9 cellular contexts compared by ENCODE assay signal in genomic region chr19:35755550-35756371, GRCh38. TPM values are rescaled to one million over a fixed set of nuclear protein-coding genes. Genes with fewer than 3 reads are reported as not detected.
DNase-seq lines count a peak whose midpoint lies in the region; ATAC-seq and TF ChIP-seq lines count a peak whose summit lies in the region.
"Had no signal": no experiment of that assay in that cellular context is flagged by ENCODE, and none has a peak within 500 bp of the region (broad histone marks: within the 10 kb centered on the region; RNA-seq: fewer than 3 reads in every experiment).

No MANE protein-coding gene starts in this region.

- H3K4me3 ChIP-seq in upper lobe of left lung = peak overlapping the region in 3 of 4 donors; percentile 25 to 99 (median 45)

- peak; percentile 39 for ATAC-seq in esophagus mucosa
- peak in 1 of 2 donors; percentile 72 for ATAC-seq in upper lobe of left lung (ENCODE audit: low FRiP score in 2 of 2)

- peaks cover 23% of the 10 kb centered on the region for H3K36me3 Mint-ChIP-seq in activated CD4-positive, alpha-beta memory T cell treated with anti-CD3 and anti-CD28 coated beads, Interleukin-2, amount 10 ng/mL, durations not matched to agents 7 days and 5 days (ENCODE audit: low read depth)
- peaks cover 20% of the 10 kb centered on the region for H3K36me3 Mint-ChIP-seq in nephron (ENCODE audit: low read depth)

- no peak overlapping the region for H3K27ac Mint-ChIP-seq in activated CD4-positive, alpha-beta memory T cell treated with anti-CD3 and anti-CD28 coated beads, Interleukin-2, amount 10 ng/mL, durations not matched to agents 7 days and 5 days
- H3K27ac Mint-ChIP-seq in nephron = peak overlapping the region; percentile 80 to 97 (median 95)

- CTCF ChIA-PET in activated CD4-positive, alpha-beta memory T cell treated with anti-CD3 and anti-CD28 coated beads, Interleukin-2, amount 10 ng/mL, durations not matched to agents 7 days and 5 days (lab: Charles Lee) = no interaction called here

- TF ChIP-seq POLR2A in upper lobe of left lung (IDR thresholded peaks at IDR 0.05) = no peak

- no peaks in the 10 kb centered on the region for H3K27me3 Mint-ChIP-seq in activated CD4-positive, alpha-beta memory T cell treated with anti-CD3 and anti-CD28 coated beads, Interleukin-2, amount 10 ng/mL, durations not matched to agents 7 days and 5 days
- H3K27me3 Mint-ChIP-seq in nephron (ENCODE audit: low read depth) = peaks cover 11% of the 10 kb centered on the region

- TF ChIP-seq EP300 in upper lobe of left lung (IDR thresholded peaks at IDR 0.05) = no peak

- TF ChIP-seq CTCF in nephron (IDR thresholded peaks at IDR 0.05; ENCODE audit: unreplicated experiment in 3 of 3) (no peak), upper lobe of left lung (IDR thresholded peaks at IDR 0.05) (no peak)

- POLR2A ChIA-PET in activated CD4-positive, alpha-beta memory T cell treated with anti-CD3 and anti-CD28 coated beads, Interleukin-2, amount 10 ng/mL, durations not matched to agents 7 days and 5 days (lab: Charles Lee) = interaction anchor here (1.7 to 2.4 kb wide), 3 partner anchors 8 to 14 kb away, joined by 4 to 11 read pairs (median 11); partner anchors contain the start of genes IGFLR1, LIN37, PSENEN and U2AF1L4

- H3K4me1 Mint-ChIP-seq in activated CD4-positive, alpha-beta memory T cell treated with anti-CD3 and anti-CD28 coated beads, Interleukin-2, amount 10 ng/mL, durations not matched to agents 7 days and 5 days = peaks cover 38% of the 10 kb centered on the region
- peaks cover 32% of the 10 kb centered on the region for H3K4me1 Mint-ChIP-seq in nephron

- no peaks in the 10 kb centered on the region for H3K9me3 ChIP-seq in upper lobe of left lung

- H3K27me3 ChIP-seq in upper lobe of left lung = peaks cover 0 to 3% (median 1%) of the 10 kb centered on the region in 4 donors

- H3K4me1 ChIP-seq in upper lobe of left lung = peaks cover 32 to 43% (median 34%) of the 10 kb centered on the region in 4 donors

- peak overlapping the region; percentile 86 to 98 (median 92) for H3K27ac ChIP-seq in upper lobe of left lung

- WGBS in upper lobe of left lung, 2 donors = 36 to 43% methylated on average over 47 to 70 of the region's 74 CpGs

- H3K4me3 Mint-ChIP-seq in activated CD4-positive, alpha-beta memory T cell treated with anti-CD3 and anti-CD28 coated beads, Interleukin-2, amount 10 ng/mL, durations not matched to agents 7 days and 5 days = peak overlapping the region; percentile 38
- H3K4me3 Mint-ChIP-seq in nephron = peak overlapping the region; percentile 73 to 84 (median 81)

- DNase-seq in CD1c-positive myeloid dendritic cell (ENCODE audit: extremely low spot score) (peak; percentile 64), upper lobe of left lung (peak; percentile 35 to 95), MV-4-11 (lab: John Stamatoyannopoulos, UW) (no peak), NCI-H187 (lab: John Stamatoyannopoulos, UW) (no peak), NCI-H510A (lab: John Stamatoyannopoulos, UW) (no peak)
- peak; percentile 62 for DNase-seq in activated CD4-positive, alpha-beta memory T cell treated with anti-CD3 and anti-CD28 coated beads, Interleukin-2, amount 10 ng/mL, durations not matched to agents 7 days and 5 days

- H3K9me3 Mint-ChIP-seq in activated CD4-positive, alpha-beta memory T cell treated with anti-CD3 and anti-CD28 coated beads, Interleukin-2, amount 10 ng/mL, durations not matched to agents 7 days and 5 days = no peaks in the 10 kb centered on the region
- no peaks in the 10 kb centered on the region for H3K9me3 Mint-ChIP-seq in nephron
- H3K9me3 Mint-ChIP-seq: activated naive CD4-positive, alpha-beta T cell treated with anti-CD3 and anti-CD28 coated beads, Interleukin-2, amount 50 U/mL, for 72 hours had no signal

- peaks cover 15 to 35% (median 29%) of the 10 kb centered on the region in 4 donors for H3K36me3 ChIP-seq in upper lobe of left lung

RNA-seq across cellular contexts. Expression of gene HSPB6, which starts 1.1 kb away (rescaled TPM):
- total RNA-seq in activated CD4-positive, alpha-beta memory T cell treated with anti-CD3 and anti-CD28 coated beads, Interleukin-2, amount 10 ng/mL, durations not matched to agents 7 days and 5 days = under 1 TPM in 1 of 2 experiments, not detected in 1; 0.48 TPM
- total RNA-seq in esophagus mucosa (2.6 TPM), upper lobe of left lung (10 to 100 TPM in 4 of 6 donors, 1 to 10 TPM in 2; 4.2 to 46.2 (median 18.4) TPM)

RNA-seq across cellular contexts. Expression of gene PROSER3, which starts 2.2 kb away (rescaled TPM):
- total RNA-seq in activated CD4-positive, alpha-beta memory T cell treated with anti-CD3 and anti-CD28 coated beads, Interleukin-2, amount 10 ng/mL, durations not matched to agents 7 days and 5 days = 10 to 100 TPM; 47.1 to 52.4 TPM
- total RNA-seq in esophagus mucosa = 14.7 TPM
- 10 to 100 TPM; 13.8 to 32.5 (median 19.5) TPM for total RNA-seq in upper lobe of left lung

RNA-seq across cellular contexts. Expression of gene LIN37, which starts 7.4 kb away (rescaled TPM):
- total RNA-seq in activated CD4-positive, alpha-beta memory T cell treated with anti-CD3 and anti-CD28 coated beads, Interleukin-2, amount 10 ng/mL, durations not matched to agents 7 days and 5 days = 10 to 100 TPM; 13.1 to 16.2 TPM
- total RNA-seq in esophagus mucosa = 3.0 TPM
- 10 to 100 TPM in 3 of 6 donors, 1 to 10 TPM in 3; 4.0 to 16.9 (median 10.9) TPM for total RNA-seq in upper lobe of left lung

RNA-seq across cellular contexts. Expression of gene PSENEN, which starts 10.3 kb away (rescaled TPM):
- total RNA-seq in activated CD4-positive, alpha-beta memory T cell treated with anti-CD3 and anti-CD28 coated beads, Interleukin-2, amount 10 ng/mL, durations not matched to agents 7 days and 5 days = 10 to 100 TPM; 48.1 to 51.3 TPM
- total RNA-seq in esophagus mucosa (56.9 TPM), upper lobe of left lung (10 to 100 TPM; 43.4 to 60.9 (median 54.5) TPM)

RNA-seq across cellular contexts. Expression of gene U2AF1L4, which starts 10.5 kb away (rescaled TPM):
- 10 to 100 TPM; 35.5 to 36.2 TPM for total RNA-seq in activated CD4-positive, alpha-beta memory T cell treated with anti-CD3 and anti-CD28 coated beads, Interleukin-2, amount 10 ng/mL, durations not matched to agents 7 days and 5 days
- total RNA-seq in esophagus mucosa (10.1 TPM), upper lobe of left lung (100 to 1,000 TPM in 1 of 6 donors, 10 to 100 TPM in 4, 1 to 10 TPM in 1; 8.5 to 157 (median 22.0) TPM)

Comparison
In these comparisons a context has a peak if more than half of its experiments do, and no peak if none do; other contexts are left out.
1. DNase-seq: peak in CD1c-positive myeloid dendritic cell (single experiment), activated CD4-positive, alpha-beta memory T cell treated with anti-CD3 and anti-CD28 coated beads, Interleukin-2, amount 10 ng/mL, durations not matched to agents 7 days and 5 days (single experiment) and upper lobe of left lung (2 of 2); none in MV-4-11 (single experiment), NCI-H187 (0 of 2) and NCI-H510A (single experiment).